ENCODE assay signal across 1 cellular context in the genomic region with DNA sequence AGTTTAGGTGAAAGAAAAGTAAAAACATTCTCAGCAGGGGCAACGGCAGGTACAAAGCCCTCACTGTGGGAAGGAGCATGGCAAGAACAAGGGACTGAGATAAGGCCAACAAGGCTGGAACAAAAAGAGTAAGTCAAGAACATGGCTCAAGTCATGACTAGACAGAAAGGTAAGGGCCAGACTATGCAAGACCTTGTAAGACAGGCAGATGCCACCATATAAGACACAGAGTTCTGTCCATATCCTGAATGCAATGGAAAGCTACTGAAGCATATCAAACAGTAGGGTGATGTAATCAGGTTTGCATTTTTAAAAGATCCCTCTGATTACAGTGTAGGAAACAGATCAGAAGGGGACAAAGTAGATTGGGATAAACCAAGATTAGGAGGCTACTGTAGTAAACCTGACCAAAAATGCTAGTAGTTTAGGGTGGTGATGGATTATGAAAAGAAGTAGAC.
TF ChIP-seq lines count a peak whose summit lies in the region.

No MANE protein-coding gene starts in this region.

TF ChIP-seq in HEK293, 187 proteins besides CTCF, POLR2A, EP300 and RAD21 (continued from another document):
- TF ChIP-seq, protein P1, sequence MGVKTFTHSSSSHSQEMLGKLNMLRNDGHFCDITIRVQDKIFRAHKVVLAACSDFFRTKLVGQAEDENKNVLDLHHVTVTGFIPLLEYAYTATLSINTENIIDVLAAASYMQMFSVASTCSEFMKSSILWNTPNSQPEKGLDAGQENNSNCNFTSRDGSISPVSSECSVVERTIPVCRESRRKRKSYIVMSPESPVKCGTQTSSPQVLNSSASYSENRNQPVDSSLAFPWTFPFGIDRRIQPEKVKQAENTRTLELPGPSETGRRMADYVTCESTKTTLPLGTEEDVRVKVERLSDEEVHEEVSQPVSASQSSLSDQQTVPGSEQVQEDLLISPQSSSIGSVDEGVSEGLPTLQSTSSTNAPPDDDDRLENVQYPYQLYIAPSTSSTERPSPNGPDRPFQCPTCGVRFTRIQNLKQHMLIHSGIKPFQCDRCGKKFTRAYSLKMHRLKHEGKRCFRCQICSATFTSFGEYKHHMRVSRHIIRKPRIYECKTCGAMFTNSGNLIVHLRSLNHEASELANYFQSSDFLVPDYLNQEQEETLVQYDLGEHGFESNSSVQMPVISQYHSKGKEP (tag by site-specific recombination; IDR thresholded peaks at IDR 0.05) = peak; percentile 64; the same call in 1 of the 2 replicates
- no peak for TF ChIP-seq SP3 (tag by site-specific recombination; IDR thresholded peaks at IDR 0.05)
- TF ChIP-seq ZNF335 (tag by site-specific recombination; conservative IDR thresholded peaks at IDR 0.05) = 0 out of 2 replicates have a peak, but pooled peaks have one; percentile 25
- peak; percentile 90 for TF ChIP-seq ZIC2 (tag by site-specific recombination; IDR thresholded peaks at IDR 0.05)
- TF ChIP-seq ZNF558 (tag by site-specific recombination; IDR thresholded peaks at IDR 0.05) = no peak
- TF ChIP-seq ZXDB (tag by site-specific recombination; IDR thresholded peaks at IDR 0.05) = 0 out of 2 replicates have a peak, but pooled peaks have one; percentile 20
- no peak for TF ChIP-seq ZNF830 (tag by site-specific recombination; IDR thresholded peaks at IDR 0.05; ENCODE audit: low read depth)
- TF ChIP-seq SP7 (tag by site-specific recombination; IDR thresholded peaks at IDR 0.05) = peak; percentile 81
- TF ChIP-seq ZBTB20 (tag by site-specific recombination; IDR thresholded peaks at IDR 0.05) = peak; percentile 17; the same call in 1 of the 2 replicates
- TF ChIP-seq ZNF341 (tag by site-specific recombination; IDR thresholded peaks at IDR 0.05; ENCODE audit: low read depth) = no peak
- peak; percentile 44; the same call in 1 of the 2 replicates for TF ChIP-seq ZEB2 (tag by site-specific recombination; IDR thresholded peaks at IDR 0.05)
- TF ChIP-seq, protein P2, sequence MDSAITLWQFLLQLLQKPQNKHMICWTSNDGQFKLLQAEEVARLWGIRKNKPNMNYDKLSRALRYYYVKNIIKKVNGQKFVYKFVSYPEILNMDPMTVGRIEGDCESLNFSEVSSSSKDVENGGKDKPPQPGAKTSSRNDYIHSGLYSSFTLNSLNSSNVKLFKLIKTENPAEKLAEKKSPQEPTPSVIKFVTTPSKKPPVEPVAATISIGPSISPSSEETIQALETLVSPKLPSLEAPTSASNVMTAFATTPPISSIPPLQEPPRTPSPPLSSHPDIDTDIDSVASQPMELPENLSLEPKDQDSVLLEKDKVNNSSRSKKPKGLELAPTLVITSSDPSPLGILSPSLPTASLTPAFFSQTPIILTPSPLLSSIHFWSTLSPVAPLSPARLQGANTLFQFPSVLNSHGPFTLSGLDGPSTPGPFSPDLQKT (IDR thresholded peaks at IDR 0.05; ENCODE audit: borderline replicate concordance, low read depth, low read length) = no peak
- TF ChIP-seq ZNF555 (tag by site-specific recombination; conservative IDR thresholded peaks at IDR 0.05) = no peak
- no peak for TF ChIP-seq ZNF626 (tag by site-specific recombination; IDR thresholded peaks at IDR 0.05)
- TF ChIP-seq ZSCAN16 (tag by site-specific recombination; IDR thresholded peaks at IDR 0.05) = no peak
- no peak for TF ChIP-seq ZNF548 (tag by site-specific recombination; IDR thresholded peaks at IDR 0.05)
- TF ChIP-seq ZNF391 (tag by site-specific recombination; IDR thresholded peaks at IDR 0.05; ENCODE audit: borderline replicate concordance, low read depth) = 0 out of 2 replicates have a peak, but pooled peaks have one; percentile 33
- TF ChIP-seq ZFP37 (tag by site-specific recombination; IDR thresholded peaks at IDR 0.05) = 0 out of 2 replicates have a peak, but pooled peaks have one; percentile 18
- no peak for TF ChIP-seq GLIS2 (tag by site-specific recombination; IDR thresholded peaks at IDR 0.05)
- TF ChIP-seq, protein P3, sequence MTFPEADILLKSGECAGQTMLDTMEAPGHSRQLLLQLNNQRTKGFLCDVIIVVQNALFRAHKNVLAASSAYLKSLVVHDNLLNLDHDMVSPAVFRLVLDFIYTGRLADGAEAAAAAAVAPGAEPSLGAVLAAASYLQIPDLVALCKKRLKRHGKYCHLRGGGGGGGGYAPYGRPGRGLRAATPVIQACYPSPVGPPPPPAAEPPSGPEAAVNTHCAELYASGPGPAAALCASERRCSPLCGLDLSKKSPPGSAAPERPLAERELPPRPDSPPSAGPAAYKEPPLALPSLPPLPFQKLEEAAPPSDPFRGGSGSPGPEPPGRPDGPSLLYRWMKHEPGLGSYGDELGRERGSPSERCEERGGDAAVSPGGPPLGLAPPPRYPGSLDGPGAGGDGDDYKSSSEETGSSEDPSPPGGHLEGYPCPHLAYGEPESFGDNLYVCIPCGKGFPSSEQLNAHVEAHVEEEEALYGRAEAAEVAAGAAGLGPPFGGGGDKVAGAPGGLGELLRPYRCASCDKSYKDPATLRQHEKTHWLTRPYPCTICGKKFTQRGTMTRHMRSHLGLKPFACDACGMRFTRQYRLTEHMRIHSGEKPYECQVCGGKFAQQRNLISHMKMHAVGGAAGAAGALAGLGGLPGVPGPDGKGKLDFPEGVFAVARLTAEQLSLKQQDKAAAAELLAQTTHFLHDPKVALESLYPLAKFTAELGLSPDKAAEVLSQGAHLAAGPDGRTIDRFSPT (tag by site-specific recombination; IDR thresholded peaks at IDR 0.05) = peak; percentile 38
- TF ChIP-seq TRIM28 (IDR thresholded peaks at IDR 0.05; ENCODE audit: borderline replicate concordance, low read length) = 0 out of 2 replicates have a peak, but pooled peaks have one; percentile 55
- TF ChIP-seq OSR2 (tag by site-specific recombination; IDR thresholded peaks at IDR 0.05) = peak; percentile 65; the same call in 1 of the 2 replicates
- TF ChIP-seq ZNF10 (tag by site-specific recombination; IDR thresholded peaks at IDR 0.05) = 0 out of 2 replicates have a peak, but pooled peaks have one; percentile 30
- TF ChIP-seq BCL11B (tag by site-specific recombination; IDR thresholded peaks at IDR 0.05; ENCODE audit: low read depth) = no peak
TF ChIP-seq in HEK293: peak in this region for 25.
